18 cellular contexts compared by ENCODE assay signal in genomic region chr7:117612637-117613036, GRCh38.
"Had no signal": no experiment of that assay in that cellular context is flagged by ENCODE, and none has a peak within 500 bp of the region (broad histone marks: within the 10 kb centered on the region; RNA-seq: fewer than 3 reads in every experiment).

No MANE protein-coding gene starts in this region.

- H3K9me3 ChIP-seq: gastrocnemius medialis, heart right ventricle, left lung, transverse colon had no signal

- H3K27ac ChIP-seq: brain microvascular endothelial cell, gastrocnemius medialis, heart right ventricle, left lung, transverse colon had no signal

- H3K27me3 ChIP-seq: brain microvascular endothelial cell, gastrocnemius medialis, heart right ventricle, left lung, transverse colon had no signal

- H3K4me3 Mint-ChIP-seq: activated CD4-positive, alpha-beta T cell treated with anti-CD3 and anti-CD28 coated beads, Interleukin-2, amount 10 ng/mL, durations not matched to agents 24 days and 14 days; activated naive CD8-positive, alpha-beta T cell treated with anti-CD3 and anti-CD28 coated beads, Interleukin-2, amount 10 ng/mL, durations not matched to agents 7 days and 5 days; natural killer cell; stimulated activated naive B cell treated with anti-CD40 and anti-IgM and Interleukin-4, amounts not matched to agents 10 μg/mL and 1 μg/mL and 100 μg/mL, for 72 hours had no signal

- H3K4me3 ChIP-seq: gastrocnemius medialis, heart right ventricle, left lung, transverse colon had no signal

- H3K27ac Mint-ChIP-seq: activated CD4-positive, alpha-beta T cell treated with anti-CD3 and anti-CD28 coated beads, Interleukin-2, amount 10 ng/mL, durations not matched to agents 24 days and 14 days; activated naive CD8-positive, alpha-beta T cell treated with anti-CD3 and anti-CD28 coated beads, Interleukin-2, amount 10 ng/mL, durations not matched to agents 7 days and 5 days; natural killer cell; stimulated activated naive B cell treated with anti-CD40 and anti-IgM and Interleukin-4, amounts not matched to agents 10 μg/mL and 1 μg/mL and 100 μg/mL, for 72 hours had no signal

- H3K36me3 ChIP-seq: brain microvascular endothelial cell, gastrocnemius medialis, heart right ventricle, left lung, transverse colon had no signal

- H3K9me3 Mint-ChIP-seq: activated CD4-positive, alpha-beta T cell treated with anti-CD3 and anti-CD28 coated beads, Interleukin-2, amount 10 ng/mL, durations not matched to agents 24 days and 14 days; activated naive CD8-positive, alpha-beta T cell treated with anti-CD3 and anti-CD28 coated beads, Interleukin-2, amount 10 ng/mL, durations not matched to agents 7 days and 5 days had no signal

- H3K4me1 Mint-ChIP-seq: activated CD4-positive, alpha-beta T cell treated with anti-CD3 and anti-CD28 coated beads, Interleukin-2, amount 10 ng/mL, durations not matched to agents 24 days and 14 days; activated naive CD8-positive, alpha-beta T cell treated with anti-CD3 and anti-CD28 coated beads, Interleukin-2, amount 10 ng/mL, durations not matched to agents 7 days and 5 days; natural killer cell; stimulated activated naive B cell treated with anti-CD40 and anti-IgM and Interleukin-4, amounts not matched to agents 10 μg/mL and 1 μg/mL and 100 μg/mL, for 72 hours had no signal

- DNase-seq: activated CD4-positive, alpha-beta T cell treated with anti-CD3 and anti-CD28 coated beads, Interleukin-2, amount 10 ng/mL, durations not matched to agents 24 days and 14 days; activated CD4-positive, CD25-positive, alpha-beta regulatory T cell; activated CD8-positive, alpha-beta memory T cell treated with anti-CD3 and anti-CD28 coated beads for 24 hours; activated gamma-delta T cell treated with Interleukin-2 at 50 U/mL for 16 hours; activated naive CD8-positive, alpha-beta T cell treated with anti-CD3 and anti-CD28 coated beads, Interleukin-2, amount 10 ng/mL, durations not matched to agents 7 days and 5 days; brain microvascular endothelial cell; effector CD8-positive, alpha-beta T cell; gastrocnemius medialis; heart right ventricle; left lung; natural killer cell; nucleus accumbens; posterior cingulate gyrus; retina; stimulated activated CD4-positive, alpha-beta T cell treated with anti-CD3 and anti-CD28 coated beads, Interleukin-2, amount 100 ng/mL, for 48 hours; stimulated activated naive B cell treated with anti-CD40 and anti-IgM and Interleukin-4, amounts not matched to agents 10 μg/mL and 1 μg/mL and 100 μg/mL, for 72 hours; T-helper 2 cell; transverse colon had no signal

- H3K4me1 ChIP-seq: gastrocnemius medialis, heart right ventricle, left lung had no signal

- H3K27me3 Mint-ChIP-seq: activated CD4-positive, alpha-beta T cell treated with anti-CD3 and anti-CD28 coated beads, Interleukin-2, amount 10 ng/mL, durations not matched to agents 24 days and 14 days; activated naive CD8-positive, alpha-beta T cell treated with anti-CD3 and anti-CD28 coated beads, Interleukin-2, amount 10 ng/mL, durations not matched to agents 7 days and 5 days; stimulated activated naive B cell treated with anti-CD40 and anti-IgM and Interleukin-4, amounts not matched to agents 10 μg/mL and 1 μg/mL and 100 μg/mL, for 72 hours had no signal

- ATAC-seq: gastrocnemius medialis; heart right ventricle; left lung; natural killer cell; stimulated activated naive B cell treated with anti-CD40 and anti-IgM and Interleukin-4, amounts not matched to agents 10 μg/mL and 1 μg/mL and 100 μg/mL, for 72 hours had no signal
